In genomic region chr13:40452741-40453665, GRCh38 we compare ENCODE assay signal across 11 cellular contexts.
A peak's percentile ranks its signal among the peaks of the same experiment; 100 is the strongest.
DNase-seq lines count a peak whose midpoint lies in the region; ATAC-seq, FAIRE-seq and TF ChIP-seq lines count a peak whose summit lies in the region.
"Had no signal": no experiment of that assay in that cellular context is flagged by ENCODE, and none has a peak within 500 bp of the region (broad histone marks: within the 10 kb centered on the region; RNA-seq: fewer than 3 reads in every experiment).

No MANE protein-coding gene starts in this region.

- no peak for TF ChIP-seq CTCF in type B pancreatic cell (conservative IDR thresholded peaks at IDR 0.05)

- H3K36me3 Mint-ChIP-seq in activated CD8-positive, alpha-beta memory T cell treated with anti-CD3 and anti-CD28 coated beads, Interleukin-2, amount 10 ng/mL, durations not matched to agents 7 days and 5 days, result no peaks in the 10 kb centered on the region
- H3K36me3 Mint-ChIP-seq in type B pancreatic cell, result no peaks in the 10 kb centered on the region

- no peak overlapping the region for H3K27ac Mint-ChIP-seq in activated CD8-positive, alpha-beta memory T cell treated with anti-CD3 and anti-CD28 coated beads, Interleukin-2, amount 10 ng/mL, durations not matched to agents 7 days and 5 days
- H3K27ac Mint-ChIP-seq in type B pancreatic cell, result peak overlapping the region; percentile 80

- peak; percentile 33 for DNase-seq in activated CD8-positive, alpha-beta memory T cell treated with anti-CD3 and anti-CD28 coated beads for 24 hours
- DNase-seq in activated CD8-positive, alpha-beta memory T cell treated with anti-CD3 and anti-CD28 coated beads, Interleukin-2, amount 10 ng/mL, durations not matched to agents 7 days and 5 days, result no peak
- DNase-seq in amniotic epithelial cell (ENCODE audit: low read depth) (peak; percentile 44), iris pigment epithelial cell (ENCODE audit: low read depth) (peak; percentile 73), type B pancreatic cell (ENCODE audit: extremely low spot score, unreplicated experiment) (no peak), RCC 7860 (ENCODE audit: low spot score) (no peak)
- DNase-seq: activated T-cell treated with anti-CD3 and anti-CD28 coated beads, Interleukin-2, amount 50 U/mL, for 48 hours; NCI-H2081 treated with DMSO at 0.1 percent for 48 hours; stimulated activated naive CD4-positive, alpha-beta T cell treated with Interleukin-2 at 50 U/mL for 16 hours had no signal

- CTCF ChIA-PET in activated CD8-positive, alpha-beta memory T cell treated with anti-CD3 and anti-CD28 coated beads, Interleukin-2, amount 10 ng/mL, durations not matched to agents 7 days and 5 days (lab: Charles Lee), result no interaction called here

- FAIRE-seq in RCC 7860 (lab: Jason Lieb, UNC), result no peak

- ATAC-seq in activated CD8-positive, alpha-beta memory T cell treated with anti-CD3 and anti-CD28 coated beads, Interleukin-2, amount 10 ng/mL, durations not matched to agents 7 days and 5 days, result no peak
- ATAC-seq in GM18861 (IDR thresholded peaks at IDR 0.05; ENCODE audit: unreplicated experiment) (no peak), GM21367 (IDR thresholded peaks at IDR 0.05; ENCODE audit: unreplicated experiment) (no peak)

- no peak overlapping the region for H3K4me3 Mint-ChIP-seq in activated CD8-positive, alpha-beta memory T cell treated with anti-CD3 and anti-CD28 coated beads, Interleukin-2, amount 10 ng/mL, durations not matched to agents 7 days and 5 days
- H3K4me3 Mint-ChIP-seq in type B pancreatic cell, result peak overlapping the region; percentile 14

- H3K9me3 Mint-ChIP-seq in activated CD8-positive, alpha-beta memory T cell treated with anti-CD3 and anti-CD28 coated beads, Interleukin-2, amount 10 ng/mL, durations not matched to agents 7 days and 5 days (ENCODE audit: low read depth), result no peaks in the 10 kb centered on the region
- H3K9me3 Mint-ChIP-seq in type B pancreatic cell, result peaks cover 12% of the 10 kb centered on the region

- H3K27me3 Mint-ChIP-seq in activated CD8-positive, alpha-beta memory T cell treated with anti-CD3 and anti-CD28 coated beads, Interleukin-2, amount 10 ng/mL, durations not matched to agents 7 days and 5 days, result no peaks in the 10 kb centered on the region
- H3K27me3 Mint-ChIP-seq in type B pancreatic cell, result peaks cover 6% of the 10 kb centered on the region

- H3K4me1 Mint-ChIP-seq in activated CD8-positive, alpha-beta memory T cell treated with anti-CD3 and anti-CD28 coated beads, Interleukin-2, amount 10 ng/mL, durations not matched to agents 7 days and 5 days, result peaks cover 8% of the 10 kb centered on the region
- H3K4me1 Mint-ChIP-seq in type B pancreatic cell (ENCODE audit: unreplicated experiment), result peaks cover 13% of the 10 kb centered on the region

Comparison
In these comparisons a context has a peak if more than half of its experiments do, and no peak if none do; other contexts are left out.
1. DNase-seq: peak in activated CD8-positive, alpha-beta memory T cell treated with anti-CD3 and anti-CD28 coated beads for 24 hours (single experiment), amniotic epithelial cell (single experiment) and iris pigment epithelial cell (single experiment); none in activated CD8-positive, alpha-beta memory T cell treated with anti-CD3 and anti-CD28 coated beads, Interleukin-2, amount 10 ng/mL, durations not matched to agents 7 days and 5 days (single experiment), type B pancreatic cell (single experiment) and RCC 7860 (single experiment).